Comparison of ENCODE assay signal across 8 cellular contexts in genomic region chr6:170554086-170554887, GRCh38. TPM values are rescaled to one million over a fixed set of nuclear protein-coding genes. Genes with fewer than 3 reads are reported as not detected.
DNase-seq lines count a peak whose midpoint lies in the region; ATAC-seq lines count a peak whose summit lies in the region.

Gene TBP, plus strand, starts transcription at chr6:170554369. Its CDS starts 2,661 bp downstream, at chr6:170557030.

- H3K36me3 Mint-ChIP-seq in effector memory CD8-positive, alpha-beta T cell (ENCODE audit: insufficient read depth): peaks cover 32% of the 10 kb centered on the region

- H3K4me1 Mint-ChIP-seq in effector memory CD8-positive, alpha-beta T cell (ENCODE audit: low read depth in 2 of 2): peaks cover 25 to 30% of the 10 kb centered on the region in 2 donors

- H3K4me3 Mint-ChIP-seq in effector memory CD8-positive, alpha-beta T cell: no peak within 1 kb of the TSS

- POLR2A ChIA-PET in activated CD8-positive, alpha-beta memory T cell treated with anti-CD3 and anti-CD28 coated beads for 36 hours (lab: Charles Lee): interaction anchor here (1.3 to 1.7 kb wide), 2 partner anchors 30 to 803 kb away, joined by 5 to 11 read pairs; partner anchors contain the start of genes DYNLT2, ERMARD and PDCD2

- H3K27ac Mint-ChIP-seq in effector memory CD8-positive, alpha-beta T cell: no peak within 1 kb of the TSS

- no peaks in the 10 kb centered on the region for H3K9me3 Mint-ChIP-seq in effector memory CD8-positive, alpha-beta T cell

- DNase-seq in COR-L47 (lab: John Stamatoyannopoulos, UW): peak; percentile 88
- peak; percentile 97 for DNase-seq in HT1080 (ENCODE audit: low read depth)
- peak; percentile 96 to 97 for DNase-seq in NOMO-1 (lab: John Stamatoyannopoulos, UW; ENCODE audit: unreplicated experiment in 2 of 2)
- DNase-seq in effector memory CD8-positive, alpha-beta T cell: peak; percentile 98 to 99 (median 98)
- DNase-seq in lung microvascular endothelial cell (ENCODE audit: low read depth in 2 of 2): peak; percentile 99
- peak; percentile 92 to 96 (median 93) for DNase-seq in stimulated activated CD4-positive, alpha-beta T cell treated with anti-CD3 and anti-CD28 coated beads, TNF-alpha, amount 100 ng/mL, for 48 hours (ENCODE audit: low read depth in 3 of 3)

- CTCF ChIA-PET in activated CD8-positive, alpha-beta memory T cell treated with anti-CD3 and anti-CD28 coated beads for 36 hours (lab: Charles Lee): interaction anchor here (0.6 to 3.1 kb wide), 2 partner anchors 21 to 30 kb away, joined by 3 to 11 read pairs; partner anchors contain the start of gene PDCD2

- ATAC-seq in GM21367 (IDR thresholded peaks at IDR 0.05; ENCODE audit: unreplicated experiment): peak; percentile 94
- peak; percentile 91 for ATAC-seq in effector memory CD8-positive, alpha-beta T cell (replicated peaks)

- no peaks in the 10 kb centered on the region for H3K27me3 Mint-ChIP-seq in effector memory CD8-positive, alpha-beta T cell

RNA-seq across cellular contexts. Expression of gene TBP, which starts in this region (rescaled TPM):
- 33.1 and 46.3 TPM in 2 replicates for total RNA-seq in HT1080 (2014; rRNA removed; shearing (Covaris generic))
- polyA plus RNA-seq in HT1080 (2015; cell fraction: cytosol; rRNA removed): 33.5 and 35.3 TPM in 2 replicates
- polyA plus RNA-seq in HT1080 (2015; cell fraction: nucleus; rRNA removed): 45.2 and 47.8 TPM in 2 replicates
- 10 to 100 TPM; 29.5 to 31.7 TPM for total RNA-seq in activated CD8-positive, alpha-beta memory T cell treated with anti-CD3 and anti-CD28 coated beads for 36 hours
- total RNA-seq in lung microvascular endothelial cell: 5.2 and 7.9 TPM in 2 replicates

Comparison
In these comparisons a context has a peak if more than half of its experiments do, and no peak if none do; other contexts are left out.
1. Peak in every context shown above with its lines: DNase-seq and ATAC-seq.